ENCODE assay signal across 10 cellular contexts in the genomic region with DNA sequence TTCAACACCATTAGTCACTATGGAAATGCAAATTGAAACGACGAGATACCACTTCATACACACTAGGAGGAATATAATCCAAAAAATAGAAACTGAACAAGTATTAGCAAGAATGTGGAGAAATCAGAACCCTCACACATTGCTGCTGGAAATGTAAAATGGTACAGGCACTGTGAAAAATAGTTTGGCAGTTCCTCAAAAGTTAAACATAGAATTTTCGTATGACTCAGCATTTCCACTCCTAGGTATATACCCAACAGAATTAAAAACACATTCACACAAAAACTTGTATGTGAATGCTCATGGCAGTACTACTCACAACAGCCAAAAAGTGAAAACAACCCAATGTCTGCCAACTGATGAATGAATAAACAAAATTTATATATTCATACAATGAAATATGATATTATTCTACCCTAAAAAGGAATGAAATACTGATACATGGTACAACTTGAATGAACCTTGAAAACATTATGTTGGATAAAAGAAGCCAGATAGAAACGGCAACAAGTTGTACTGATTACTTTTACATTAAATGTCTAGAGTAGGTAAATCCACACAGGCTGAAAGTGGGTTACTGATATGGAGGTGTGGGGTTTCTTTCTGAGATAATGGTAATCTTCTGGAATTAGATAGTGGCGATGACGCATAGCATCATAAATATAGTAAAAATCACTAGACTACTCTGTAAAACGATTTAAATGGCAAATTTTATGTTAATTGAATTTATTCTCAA. TPM values are rescaled to one million over a fixed set of nuclear protein-coding genes. Genes with fewer than 3 reads are reported as not detected.
DNase-seq lines count a peak whose midpoint lies in the region; ATAC-seq and TF ChIP-seq lines count a peak whose summit lies in the region.
"Had no signal": no experiment of that assay in that cellular context is flagged by ENCODE, and none has a peak within 500 bp of the region (broad histone marks: within the 10 kb centered on the region; RNA-seq: fewer than 3 reads in every experiment).

No MANE protein-coding gene starts in this region.

- H3K9me3 Mint-ChIP-seq in stimulated activated memory B cell treated with anti-CD40 and anti-IgM and Interleukin-4, amounts not matched to agents 10 μg/mL and 1 μg/mL and 100 μg/mL, for 72 hours = no peaks in the 10 kb centered on the region

- no peak overlapping the region for H3K4me3 ChIP-seq in body of pancreas

- no peaks in the 10 kb centered on the region for H3K27me3 Mint-ChIP-seq in stimulated activated memory B cell treated with anti-CD40 and anti-IgM and Interleukin-4, amounts not matched to agents 10 μg/mL and 1 μg/mL and 100 μg/mL, for 72 hours

- intact Hi-C loops in body of pancreas (cut with DNase I) = no loop called here

- ATAC-seq in HG03066 (IDR thresholded peaks at IDR 0.05; ENCODE audit: low read depth, unreplicated experiment) = peak; percentile 59
- peak; percentile 68 for ATAC-seq in stimulated activated memory B cell treated with anti-CD40 and anti-IgM and Interleukin-4, amounts not matched to agents 10 μg/mL and 1 μg/mL and 100 μg/mL, for 72 hours
- ATAC-seq in body of pancreas = no peak

- H3K27me3 ChIP-seq in body of pancreas = no peaks in the 10 kb centered on the region

- WGBS in body of pancreas, 2 donors = 69 to 72% methylated on average over 7 of the region's 7 CpGs

- H3K27ac ChIP-seq in body of pancreas = no peak overlapping the region
- H3K27ac ChIP-seq: 22Rv1 had no signal

- H3K4me1 ChIP-seq in body of pancreas = no peaks in the 10 kb centered on the region

- DNase-seq in SIG-M5 treated with dmso at 0.1 percent for 504 hours (lab: John Stamatoyannopoulos, UW; ENCODE audit: unreplicated experiment) (peak; percentile 33), SIG-M5 (lab: John Stamatoyannopoulos, UW) (no peak), RPMI7951 (ENCODE audit: low read depth) (peak; percentile 66), body of pancreas (no peak), D341Med (ENCODE audit: low spot score) (no peak), C1 segment of cervical spinal cord (lab: John Stamatoyannopoulos, UW) (no peak)
- DNase-seq: endodermal cell had no signal

- peaks cover 33% of the 10 kb centered on the region for H3K36me3 Mint-ChIP-seq in stimulated activated memory B cell treated with anti-CD40 and anti-IgM and Interleukin-4, amounts not matched to agents 10 μg/mL and 1 μg/mL and 100 μg/mL, for 72 hours

- H3K36me3 ChIP-seq in body of pancreas (replicated peaks in 1 of 2; ENCODE audit: insufficient read depth in 1 of 2, low read depth in 2 of 2) = no peaks in the 10 kb centered on the region

- H3K4me3 Mint-ChIP-seq in stimulated activated memory B cell treated with anti-CD40 and anti-IgM and Interleukin-4, amounts not matched to agents 10 μg/mL and 1 μg/mL and 100 μg/mL, for 72 hours = no peak overlapping the region
- H3K4me3 Mint-ChIP-seq: endodermal cell had no signal

- no peak for TF ChIP-seq POLR2A in body of pancreas (IDR thresholded peaks at IDR 0.05)

- no peak for TF ChIP-seq CTCF in body of pancreas (IDR thresholded peaks at IDR 0.05)

- peaks cover 45% of the 10 kb centered on the region for H3K4me1 Mint-ChIP-seq in stimulated activated memory B cell treated with anti-CD40 and anti-IgM and Interleukin-4, amounts not matched to agents 10 μg/mL and 1 μg/mL and 100 μg/mL, for 72 hours

- H3K9me3 ChIP-seq in body of pancreas = no peaks in the 10 kb centered on the region

- peak overlapping the region; percentile 29 for H3K27ac Mint-ChIP-seq in stimulated activated memory B cell treated with anti-CD40 and anti-IgM and Interleukin-4, amounts not matched to agents 10 μg/mL and 1 μg/mL and 100 μg/mL, for 72 hours
- H3K27ac Mint-ChIP-seq: endodermal cell had no signal

RNA-seq across cellular contexts. Expression of a gene that starts 22.3 kb away (rescaled TPM):
- 3.6 and 3.8 TPM in 2 replicates for total RNA-seq in RPMI7951 (2014; rRNA removed; shearing (Covaris generic))
- 1 to 10 TPM; 2.1 to 3.3 TPM for total RNA-seq in body of pancreas

Comparison
In these comparisons a context has a peak if more than half of its experiments do, and no peak if none do; other contexts are left out.
1. DNase-seq: peak in SIG-M5 treated with dmso at 0.1 percent for 504 hours (single experiment) and RPMI7951 (single experiment); none in SIG-M5 (single experiment), body of pancreas (0 of 4), D341Med (single experiment) and C1 segment of cervical spinal cord (0 of 14).